In genomic region chr1:246258250-246258649, GRCh38 we compare ENCODE assay signal across 10 cellular contexts.
"Had no signal": no experiment of that assay in that cellular context is flagged by ENCODE, and none has a peak within 500 bp of the region (broad histone marks: within the 10 kb centered on the region; RNA-seq: fewer than 3 reads in every experiment).

No MANE protein-coding gene starts in this region.

- H3K4me3 ChIP-seq: GM23248, GM23338, HAP-1 had no signal

- H3K27ac ChIP-seq: GM23248 had no signal

- FAIRE-seq: H1, H54 had no signal

- DNase-seq: GM23248, GOT3, H7, H9, HCEC 1CT, HFFc6 had no signal

- H3K9me3 ChIP-seq: HAP-1 had no signal

- H3K4me1 ChIP-seq: HAP-1 had no signal

- ATAC-seq: GM23338 had no signal

- H3K9ac ChIP-seq: GM23248 had no signal

- H3K4me2 ChIP-seq: GM23338 had no signal

- H2AFZ ChIP-seq: GM23248, GM23338 had no signal

- H3K36me3 ChIP-seq: HAP-1 had no signal
